In genomic region chr3:19576343-19576742, GRCh38 we compare ENCODE assay signal across 24 cellular contexts.
DNase-seq lines count a peak whose midpoint lies in the region; ATAC-seq, FAIRE-seq and TF ChIP-seq lines count a peak whose summit lies in the region.
"Had no signal": no experiment of that assay in that cellular context is flagged by ENCODE, and none has a peak within 500 bp of the region (broad histone marks: within the 10 kb centered on the region; RNA-seq: fewer than 3 reads in every experiment).

No MANE protein-coding gene starts in this region.

- intact Hi-C loops in MCF 10A (cut with micrococcal nuclease) = no loop called here
- intact Hi-C loops in mammary epithelial cell (cut with micrococcal nuclease) = no loop called here
- intact Hi-C loops in left lung (cut with DNase I) = no loop called here
- intact Hi-C loops in left ventricle myocardium superior (cut with micrococcal nuclease) = no loop called here

- no peaks in the 10 kb centered on the region for H3K4me1 ChIP-seq in mammary epithelial cell (ENCODE audit: insufficient read depth, low read length)
- no peaks in the 10 kb centered on the region for H3K4me1 ChIP-seq in left lung
- no peaks in the 10 kb centered on the region for H3K4me1 ChIP-seq in upper lobe of left lung
- H3K4me1 ChIP-seq: A549; BLaER1 treated with 17β-estradiol and CSF1 and Interleukin-3, amounts not matched to agents 10 nM and 100 nM; Caco-2 had no signal

- no peak overlapping the region for H3K4me2 ChIP-seq in mammary epithelial cell (ENCODE audit: insufficient read depth, low read depth, low read length)
- H3K4me2 ChIP-seq: A549; BLaER1 treated with 17β-estradiol and CSF1 and Interleukin-3, amounts not matched to agents 10 nM and 100 nM had no signal

- H3K4me3 ChIP-seq in mammary epithelial cell (replicated peaks in 1 of 3; ENCODE audit: insufficient read depth in 1 of 3, low read depth in 2 of 3, low read length in 3 of 3) (no peak overlapping the region), left lung (no peak overlapping the region), upper lobe of left lung (no peak overlapping the region)
- H3K4me3 ChIP-seq: A549; BLaER1 treated with 17β-estradiol and CSF1 and Interleukin-3, amounts not matched to agents 10 nM and 100 nM had no signal

- no peaks in the 10 kb centered on the region for H3K27me3 Mint-ChIP-seq in MCF 10A (ENCODE audit: insufficient read depth, unreplicated experiment)
- H3K27me3 Mint-ChIP-seq: B cell; CD4-positive, alpha-beta T cell had no signal

- no peaks in the 10 kb centered on the region for H3K36me3 ChIP-seq in mammary epithelial cell (ENCODE audit: insufficient read depth, low read length)
- H3K36me3 ChIP-seq in left lung = no peaks in the 10 kb centered on the region
- no peaks in the 10 kb centered on the region for H3K36me3 ChIP-seq in upper lobe of left lung
- H3K36me3 ChIP-seq: BLaER1 treated with 17β-estradiol and CSF1 and Interleukin-3, amounts not matched to agents 10 nM and 100 nM had no signal

- DNase-seq in MCF 10A (ENCODE audit: unreplicated experiment) = peak; percentile 16
- DNase-seq in mammary epithelial cell = no peak
- no peak for DNase-seq in left lung
- DNase-seq in upper lobe of left lung = no peak
- DNase-seq in urothelium cell line (ENCODE audit: low spot score) = peak; percentile 10
- DNase-seq in HPDE6-E6E7 (ENCODE audit: extremely low spot score) = no peak
- no peak for DNase-seq in left ventricle myocardium superior
- DNase-seq: AML-193; Caco-2; Calu3; CD4-positive, alpha-beta T cell; CD8-positive, alpha-beta T cell; DMS79 treated with DMSO at 0.1 percent for 48 hours; GF-D8 had no signal

- no peaks in the 10 kb centered on the region for H4K20me1 ChIP-seq in mammary epithelial cell (ENCODE audit: insufficient read depth, low read length)
- H4K20me1 ChIP-seq: BLaER1 treated with 17β-estradiol and CSF1 and Interleukin-3, amounts not matched to agents 10 nM and 100 nM had no signal

- BruUV-seq in MCF 10A (replicated peaks; lab: Mats Ljungman, UMichigan) (no TSS peak), mammary epithelial cell (replicated peaks; lab: Mats Ljungman, UMichigan) (no TSS peak)

- dilution Hi-C loops in mammary epithelial cell (cut with HindIII; ENCODE audit: low sequenced_read_pairs) = no loop called here

- H3K9me3 Mint-ChIP-seq in MCF 10A (ENCODE audit: unreplicated experiment) = no peaks in the 10 kb centered on the region
- H3K9me3 Mint-ChIP-seq: CD4-positive, alpha-beta T cell; CD8-positive, alpha-beta T cell had no signal

- in situ Hi-C loops in mammary epithelial cell (cut with MboI; ENCODE audit: low sequenced_read_pairs in 2 of 2) = no loop called here

- ATAC-seq in left lung (peak; percentile 88), upper lobe of left lung (ENCODE audit: low FRiP score in 2 of 2) (peak; percentile 19 to 68), left ventricle myocardium superior (no peak), HG03139 (IDR thresholded peaks at IDR 0.05; ENCODE audit: unreplicated experiment) (no peak)
- ATAC-seq: A549; CD8-positive, alpha-beta T cell had no signal

- no peak overlapping the region for H3K27ac Mint-ChIP-seq in MCF 10A (ENCODE audit: low read depth, unreplicated experiment)
- H3K27ac Mint-ChIP-seq: B cell; CD4-positive, alpha-beta T cell; CD8-positive, alpha-beta T cell had no signal

- CTCF ChIA-PET in MCF 10A (lab: Yijun Ruan, JAX) = interaction anchor here (1.2 kb wide), 1 partner anchor 34 kb away, joined by 4 read pairs; no protein-coding TSS in a partner anchor
- CTCF ChIA-PET in mammary epithelial cell (lab: Charles Lee; ENCODE audit: low non-redundant PET) = no interaction called here

- H3K27me3 ChIP-seq in mammary epithelial cell (ENCODE audit: insufficient read depth, low read length) = no peaks in the 10 kb centered on the region
- no peaks in the 10 kb centered on the region for H3K27me3 ChIP-seq in left lung
- no peaks in the 10 kb centered on the region for H3K27me3 ChIP-seq in upper lobe of left lung
- H3K27me3 ChIP-seq: BLaER1 treated with 17β-estradiol and CSF1 and Interleukin-3, amounts not matched to agents 10 nM and 100 nM had no signal

- WGBS in mammary epithelial cell (ENCODE audit: low coverage, missing lambda C conversion rate) = 6% methylated on average over 3 of the region's 3 CpGs
- 55 to 86% methylated on average over 3 of the region's 3 CpGs for WGBS in upper lobe of left lung, 2 donors

- no peak for TF ChIP-seq EP300 in upper lobe of left lung (IDR thresholded peaks at IDR 0.05)

- H3K9ac ChIP-seq in mammary epithelial cell (ENCODE audit: insufficient read depth, low read length) = no peak overlapping the region
- H3K9ac ChIP-seq: BLaER1 treated with 17β-estradiol and CSF1 and Interleukin-3, amounts not matched to agents 10 nM and 100 nM had no signal

- no peaks in the 10 kb centered on the region for H3K4me1 Mint-ChIP-seq in MCF 10A (ENCODE audit: insufficient read depth, unreplicated experiment)
- H3K4me1 Mint-ChIP-seq: B cell had no signal

- H3K9me3 ChIP-seq in mammary epithelial cell (replicated peaks; ENCODE audit: insufficient read depth, low read length) (no peaks in the 10 kb centered on the region), left lung (peaks cover 0 to 8% of the 10 kb centered on the region in 2 donors), upper lobe of left lung (no peaks in the 10 kb centered on the region)
- H3K9me3 ChIP-seq: A549, Caco-2 had no signal

- TF ChIP-seq CTCF in MCF 10A (IDR thresholded peaks at IDR 0.05; ENCODE audit: unreplicated experiment) (no peak), mammary epithelial cell (conservative IDR thresholded peaks at IDR 0.05 in 1 of 2, IDR thresholded peaks at IDR 0.05 in 1 of 2; ENCODE audit: extremely low read depth in 1 of 2, insufficient read depth in 1 of 2, low read depth in 1 of 2, low read length in 2 of 2) (no peak), left lung (IDR thresholded peaks at IDR 0.05) (no peak), upper lobe of left lung (IDR thresholded peaks at IDR 0.05) (no peak)

- FAIRE-seq in urothelium cell line (lab: Jason Lieb, UNC) = no peak
- FAIRE-seq: A549, D721Med, G401.6, GM12891, GM19239 had no signal

- no peak overlapping the region for H3K4me3 Mint-ChIP-seq in MCF 10A (ENCODE audit: unreplicated experiment)
- H3K4me3 Mint-ChIP-seq: B cell; CD4-positive, alpha-beta T cell; CD8-positive, alpha-beta T cell had no signal

- no peak for TF ChIP-seq POLR2A in upper lobe of left lung (IDR thresholded peaks at IDR 0.05)

- no peaks in the 10 kb centered on the region for H3K79me2 ChIP-seq in mammary epithelial cell (ENCODE audit: insufficient read depth, low read length)

- POLR2A ChIA-PET in MCF 10A (lab: Yijun Ruan, JAX) = no interaction called here

- H2AFZ ChIP-seq in mammary epithelial cell (ENCODE audit: low read depth, low read length) = no peak overlapping the region

- H3K27ac ChIP-seq in mammary epithelial cell (ENCODE audit: insufficient read depth, low read depth, low read length) (no peak overlapping the region), left lung (no peak overlapping the region), upper lobe of left lung (no peak overlapping the region)
- H3K27ac ChIP-seq: 22Rv1; A549; BLaER1 treated with 17β-estradiol and CSF1 and Interleukin-3, amounts not matched to agents 10 nM and 100 nM; C4-2B had no signal

- no peaks in the 10 kb centered on the region for H3K36me3 Mint-ChIP-seq in MCF 10A (ENCODE audit: insufficient read depth, unreplicated experiment)
- H3K36me3 Mint-ChIP-seq: CD8-positive, alpha-beta T cell had no signal

Comparison
In these comparisons a context has a peak if more than half of its experiments do, and no peak if none do; other contexts are left out.
1. DNase-seq: peak in MCF 10A (single experiment) and urothelium cell line (single experiment); none in mammary epithelial cell (single experiment), left lung (0 of 2), upper lobe of left lung (0 of 2), HPDE6-E6E7 (single experiment) and left ventricle myocardium superior (single experiment).
2. ATAC-seq: peak in left lung (single experiment) and upper lobe of left lung (2 of 2); none in left ventricle myocardium superior (single experiment) and HG03139 (single experiment).